18 cellular contexts compared by ENCODE assay signal in the genomic region with DNA sequence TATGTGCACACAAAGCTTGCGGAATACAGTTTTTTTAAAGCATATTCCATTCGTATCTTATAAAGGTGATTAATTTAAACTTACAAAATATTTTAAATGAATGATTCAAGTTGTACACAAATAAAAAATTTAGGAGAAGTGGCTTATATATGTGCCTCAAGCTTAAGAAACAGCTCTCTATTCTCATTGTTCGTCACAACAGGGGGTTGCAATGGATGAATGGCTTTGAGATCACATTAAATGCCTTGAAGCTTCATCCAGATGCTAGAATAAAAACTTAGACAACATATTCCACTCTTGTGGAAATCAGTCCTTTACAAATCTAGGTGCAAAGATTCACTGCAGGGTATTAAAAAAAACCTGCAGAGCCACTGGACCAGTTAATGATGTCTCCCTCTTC.
DNase-seq lines count a peak whose midpoint lies in the region; ATAC-seq, FAIRE-seq and TF ChIP-seq lines count a peak whose summit lies in the region.
"Had no signal": no experiment of that assay in that cellular context is flagged by ENCODE, and none has a peak within 500 bp of the region (broad histone marks: within the 10 kb centered on the region; RNA-seq: fewer than 3 reads in every experiment).

No MANE protein-coding gene starts in this region.

- no peak overlapping the region for H3K4ac ChIP-seq in neuronal stem cell (ENCODE audit: low read length)

- no peak overlapping the region for H3K18ac ChIP-seq in neuronal stem cell (ENCODE audit: low read length)

- H3K9me3 ChIP-seq in neuronal stem cell (replicated peaks in 1 of 2; ENCODE audit: control insufficient read depth in 2 of 2, insufficient read depth in 1 of 2, low read depth in 1 of 2, low read length in 2 of 2), result no peaks in the 10 kb centered on the region
- H3K9me3 ChIP-seq in tibial artery, result no peaks in the 10 kb centered on the region

- no peak for TF ChIP-seq CTCF in tibial artery (IDR thresholded peaks at IDR 0.05)

- no peak for FAIRE-seq in urothelium cell line (lab: Jason Lieb, UNC)
- FAIRE-seq: H1 had no signal

- H3K27ac ChIP-seq in neuronal stem cell (replicated peaks; ENCODE audit: low read length), result no peak overlapping the region
- H3K27ac ChIP-seq in tibial artery, result no peak overlapping the region
- H3K27ac ChIP-seq: 22Rv1 had no signal

- no peak overlapping the region for H2BK12ac ChIP-seq in neuronal stem cell (ENCODE audit: low read length)

- H3K4me3 ChIP-seq in neuronal stem cell (ENCODE audit: low read length in 2 of 2) (no peak overlapping the region), tibial artery (no peak overlapping the region)

- no peaks in the 10 kb centered on the region for H3K27me3 ChIP-seq in neuronal stem cell (ENCODE audit: control insufficient read depth in 3 of 3, insufficient read depth in 3 of 3, low read depth in 1 of 3, low read length in 3 of 3)
- no peaks in the 10 kb centered on the region for H3K27me3 ChIP-seq in tibial artery

- no peak overlapping the region for H2BK5ac ChIP-seq in neuronal stem cell (ENCODE audit: low read length)

- H2BK120ac ChIP-seq in neuronal stem cell (ENCODE audit: low read depth, low read length), result no peak overlapping the region

- H2BK15ac ChIP-seq in neuronal stem cell (ENCODE audit: low read length), result no peak overlapping the region

- peak; percentile 64 for DNase-seq in NCI-H1105 (lab: John Stamatoyannopoulos, UW)
- DNase-seq in NCI-H1105 treated with DMSO at 0.1 percent for 48 hours (lab: John Stamatoyannopoulos, UW), result no peak
- DNase-seq in NCI-H1930 (lab: John Stamatoyannopoulos, UW), result peak; percentile 37 to 69
- DNase-seq in NCI-H69 (lab: John Stamatoyannopoulos, UW), result peak; percentile 79
- DNase-seq in neuronal stem cell (ENCODE audit: low spot score), result peak; percentile 57
- no peak for DNase-seq in urothelium cell line (ENCODE audit: low spot score)
- no peak for DNase-seq in tibial artery
- DNase-seq: CD4-positive, CD25-positive, alpha-beta regulatory T cell; COR-L47; DMS 273 treated with DMSO at 0.1 percent for 48 hours; GDM1; KBM-7; NCI-H1436 treated with DMSO at 0.1 percent for 48 hours; NCI-H510A treated with DMSO at 0.1 percent for 48 hours; T-helper 17 cell had no signal

- no peak overlapping the region for H4K91ac ChIP-seq in neuronal stem cell (ENCODE audit: low read depth, low read length, poor library complexity)

- no peaks in the 10 kb centered on the region for H3K79me1 ChIP-seq in neuronal stem cell (ENCODE audit: low read depth, low read length)

- H2AK5ac ChIP-seq in neuronal stem cell (ENCODE audit: low read depth, low read length), result no peak overlapping the region

- intact Hi-C loops in tibial artery (cut with DNase I; ENCODE audit: low total_unique reads), result no loop called here

- H3K36me3 ChIP-seq in neuronal stem cell (replicated peaks in 1 of 2; ENCODE audit: control insufficient read depth in 2 of 2, insufficient read depth in 2 of 2, low read length in 2 of 2) (no peaks in the 10 kb centered on the region), tibial artery (no peaks in the 10 kb centered on the region)

- H3K9ac ChIP-seq in neuronal stem cell (ENCODE audit: low read depth, low read length, poor library complexity), result no peak overlapping the region

- H3K14ac ChIP-seq in neuronal stem cell (ENCODE audit: low read length), result no peak overlapping the region

- no peak overlapping the region for H2AFZ ChIP-seq in neuronal stem cell (ENCODE audit: low read length)

- no peak overlapping the region for H3K4me2 ChIP-seq in neuronal stem cell (ENCODE audit: insufficient read depth, low read length, poor library complexity, severe bottlenecking)

- H3K23ac ChIP-seq in neuronal stem cell (ENCODE audit: low read depth, low read length, poor library complexity), result no peak overlapping the region

- H3K4me1 ChIP-seq in neuronal stem cell (ENCODE audit: control insufficient read depth in 2 of 2, insufficient read depth in 1 of 2, low read depth in 1 of 2, low read length in 2 of 2), result peaks cover 0 to 15% of the 10 kb centered on the region in 2 donors
- H3K4me1 ChIP-seq in tibial artery, result no peaks in the 10 kb centered on the region

- ATAC-seq in GM21786 (IDR thresholded peaks at IDR 0.05; ENCODE audit: unreplicated experiment), result no peak
- ATAC-seq: T-helper 17 cell had no signal

- WGBS in neuronal stem cell (ENCODE audit: extremely low coverage in 2 of 2, insufficient read length in 2 of 2, insufficient replicate concordance in 1 of 2), 2 donors, result no CpG with 5 or more reads among the region's 3 CpGs

- no peak overlapping the region for H4K8ac ChIP-seq in neuronal stem cell (ENCODE audit: low read depth, low read length)

Comparison
In these comparisons a context has a peak if more than half of its experiments do, and no peak if none do; other contexts are left out.
1. DNase-seq: peak in NCI-H1105 (single experiment), NCI-H1930 (2 of 2), NCI-H69 (single experiment) and neuronal stem cell (single experiment); none in NCI-H1105 treated with DMSO at 0.1 percent for 48 hours (single experiment), urothelium cell line (single experiment) and tibial artery (0 of 2).